8 cellular contexts compared by ENCODE assay signal in genomic region chr10:46022978-46023702, GRCh38.
DNase-seq lines count a peak whose midpoint lies in the region; ATAC-seq lines count a peak whose summit lies in the region.

No MANE protein-coding gene starts in this region.

- H3K9me3 ChIP-seq in NT2/D1 (ENCODE audit: insufficient read depth, low read length), result no peaks in the 10 kb centered on the region

- H3K27me3 ChIP-seq in NT2/D1 (ENCODE audit: insufficient read depth, insufficient read length), result no peaks in the 10 kb centered on the region

- peaks cover 22% of the 10 kb centered on the region for H3K36me3 ChIP-seq in NT2/D1 (ENCODE audit: insufficient read depth, insufficient read length, low read length)

- H3K4me3 ChIP-seq in NT2/D1 (ENCODE audit: insufficient read length, low read depth), result peak overlapping the region; percentile 60

- H3K4me1 ChIP-seq in NT2/D1 (ENCODE audit: insufficient read depth, insufficient read length), result no peaks in the 10 kb centered on the region

- ATAC-seq in GM19023 (IDR thresholded peaks at IDR 0.05; ENCODE audit: unreplicated experiment) (peak; percentile 96), HG03175 (IDR thresholded peaks at IDR 0.05; ENCODE audit: unreplicated experiment) (peak; percentile 94)

- DNase-seq in AML-193 (lab: John Stamatoyannopoulos, UW) (peak; percentile 90 to 91), NT2/D1 (ENCODE audit: low read depth, low spot score) (peak; percentile 40), epidermal melanocyte (ENCODE audit: insufficient read length, low spot score) (peak; percentile 60), middle frontal gyrus (ENCODE audit: extremely low spot score, low spot score) (peak; percentile 67)
- DNase-seq in activated CD8-positive, alpha-beta memory T cell treated with anti-CD3 and anti-CD28 coated beads, Interleukin-2, amount 50 U/mL, for 48 hours, result peak; percentile 91
- DNase-seq in stimulated activated CD8-positive, alpha-beta memory T cell treated with anti-CD3 and anti-CD28 coated beads, Interleukin-15, amount 100 ng/mL, for 48 hours (ENCODE audit: low read depth in 2 of 2), result peak; percentile 83 to 85

- peak overlapping the region; percentile 81 for H3K9ac ChIP-seq in NT2/D1 (ENCODE audit: insufficient read length, low read depth)

Comparison
In these comparisons a context has a peak if more than half of its experiments do, and no peak if none do; other contexts are left out.
1. Peak in every context shown above with its lines: DNase-seq, ATAC-seq and H3K4me3 ChIP-seq.
2. DNase-seq: peak in every context shown above with its lines; median percentile 91 in activated CD8-positive, alpha-beta memory T cell treated with anti-CD3 and anti-CD28 coated beads, Interleukin-2, amount 50 U/mL, for 48 hours; 90 in AML-193; 84 in stimulated activated CD8-positive, alpha-beta memory T cell treated with anti-CD3 and anti-CD28 coated beads, Interleukin-15, amount 100 ng/mL, for 48 hours; 67 in middle frontal gyrus; 60 in epidermal melanocyte; 40 in NT2/D1.